Comparison of ENCODE assay signal across 32 cellular contexts in genomic region chr7:55285665-55286064, GRCh38.
DNase-seq lines count a peak whose midpoint lies in the region; FAIRE-seq and TF ChIP-seq lines count a peak whose summit lies in the region.
"Had no signal": no experiment of that assay in that cellular context is flagged by ENCODE, and none has a peak within 500 bp of the region (broad histone marks: within the 10 kb centered on the region; RNA-seq: fewer than 3 reads in every experiment).

No MANE protein-coding gene starts in this region.

- H3K4me3 ChIP-seq in HEK293 (ENCODE audit: low read depth, low read length) = no peak overlapping the region
- no peak overlapping the region for H3K4me3 ChIP-seq in astrocyte (ENCODE audit: insufficient read depth, low read depth, low read length)
- H3K4me3 ChIP-seq: A549; BLaER1; BLaER1 treated with 17β-estradiol and CSF1 and Interleukin-3, amounts not matched to agents 10 nM and 100 nM had no signal

- H3K9me3 ChIP-seq in HEK293 (ENCODE audit: control insufficient read depth, insufficient read depth, low read depth, low read length) (no peaks in the 10 kb centered on the region), astrocyte (ENCODE audit: insufficient read depth, low read depth, low read length) (no peaks in the 10 kb centered on the region)
- H3K9me3 ChIP-seq: A549; BE2C; BLaER1; BLaER1 treated with 17β-estradiol and CSF1 and Interleukin-3, amounts not matched to agents 10 nM and 100 nM; Caco-2 had no signal

- no peak overlapping the region for H3K4me3 Mint-ChIP-seq in astrocyte (ENCODE audit: unreplicated experiment)
- H3K4me3 Mint-ChIP-seq: B cell; CD14-positive monocyte; CD4-positive, alpha-beta memory T cell; CD4-positive, alpha-beta T cell; CD4-positive, CD25-positive, alpha-beta regulatory T cell; CD8-positive, alpha-beta memory T cell; CD8-positive, alpha-beta T cell had no signal

- FAIRE-seq in astrocyte (lab: Jason Lieb, UNC) = peak; percentile 66
- FAIRE-seq: A549, D721Med had no signal

- H3K27me3 Mint-ChIP-seq in astrocyte (ENCODE audit: low read depth, unreplicated experiment) = peaks cover 21% of the 10 kb centered on the region
- H3K27me3 Mint-ChIP-seq: CD4-positive, alpha-beta memory T cell; CD4-positive, alpha-beta T cell; CD4-positive, CD25-positive, alpha-beta regulatory T cell had no signal

- H3K27me3 ChIP-seq in astrocyte (ENCODE audit: insufficient read depth, low read length) = peaks cover 27% of the 10 kb centered on the region
- H3K27me3 ChIP-seq: BLaER1; BLaER1 treated with 17β-estradiol and CSF1 and Interleukin-3, amounts not matched to agents 10 nM and 100 nM had no signal

- TF ChIP-seq CTCF in HEK293 (tag by site-specific recombination; IDR thresholded peaks at IDR 0.05) (no peak), astrocyte (IDR thresholded peaks at IDR 0.05; ENCODE audit: insufficient read depth, low read depth, low read length) (no peak)

- no peaks in the 10 kb centered on the region for H3K79me2 ChIP-seq in astrocyte (ENCODE audit: insufficient read depth, low read length)

- CTCF ChIA-PET in HEK293 (lab: Yijun Ruan, JAX) = no interaction called here

- H3K27ac Mint-ChIP-seq in astrocyte (ENCODE audit: unreplicated experiment) = no peak overlapping the region
- H3K27ac Mint-ChIP-seq: B cell; CD14-positive monocyte; CD4-positive, alpha-beta memory T cell; CD4-positive, alpha-beta T cell; CD4-positive, CD25-positive, alpha-beta regulatory T cell; CD8-positive, alpha-beta memory T cell; CD8-positive, alpha-beta T cell had no signal

- POLR2A ChIA-PET in HEK293 (lab: Yijun Ruan, JAX) = no interaction called here

- no peak overlapping the region for H2AFZ ChIP-seq in astrocyte (ENCODE audit: low read depth, low read length)

- no peak overlapping the region for H3K4me2 ChIP-seq in astrocyte (ENCODE audit: low read length)
- H3K4me2 ChIP-seq: A549; BLaER1; BLaER1 treated with 17β-estradiol and CSF1 and Interleukin-3, amounts not matched to agents 10 nM and 100 nM had no signal

- H3K9me3 Mint-ChIP-seq in astrocyte (ENCODE audit: unreplicated experiment) = no peaks in the 10 kb centered on the region
- H3K9me3 Mint-ChIP-seq: CD14-positive monocyte; CD4-positive, alpha-beta memory T cell; CD4-positive, alpha-beta T cell; CD4-positive, CD25-positive, alpha-beta regulatory T cell; CD8-positive, alpha-beta memory T cell; CD8-positive, alpha-beta T cell had no signal

- DNase-seq in astrocyte (ENCODE audit: low read depth) (no peak), Ammon's horn (ENCODE audit: low spot score) (no peak), HuH-7.5 (ENCODE audit: low spot score) (no peak)
- DNase-seq: 8988T; ACHN; AML-193; BE2C; C1 segment of cervical spinal cord; Caco-2; Calu3; CD4-positive, alpha-beta memory T cell; CD4-positive, alpha-beta T cell; CD4-positive, CD25-positive, alpha-beta regulatory T cell; CD8-positive, alpha-beta memory T cell; CD8-positive, alpha-beta T cell; COR-L47; DMS 273 treated with DMSO at 0.1 percent for 48 hours; DMS153; DMS53; DMS79; DMS79 treated with DMSO at 0.1 percent for 48 hours; DND-41; EL had no signal

- H3K36me3 ChIP-seq in HEK293 (ENCODE audit: control insufficient read depth in 2 of 2, insufficient read depth in 1 of 2, low read length in 2 of 2) (no peaks in the 10 kb centered on the region), astrocyte (ENCODE audit: insufficient read depth, low read length) (no peaks in the 10 kb centered on the region)
- H3K36me3 ChIP-seq: BE2C; BLaER1; BLaER1 treated with 17β-estradiol and CSF1 and Interleukin-3, amounts not matched to agents 10 nM and 100 nM had no signal

- no peaks in the 10 kb centered on the region for H3K4me1 Mint-ChIP-seq in astrocyte (ENCODE audit: low read depth, unreplicated experiment)
- H3K4me1 Mint-ChIP-seq: B cell; CD14-positive monocyte; CD4-positive, CD25-positive, alpha-beta regulatory T cell had no signal

- H3K27ac ChIP-seq in HEK293 (ENCODE audit: extremely low read depth, low read depth, low read length) (no peak overlapping the region), astrocyte (ENCODE audit: low read depth, low read length) (no peak overlapping the region)
- H3K27ac ChIP-seq: 22Rv1; A549; BLaER1; BLaER1 treated with 17β-estradiol and CSF1 and Interleukin-3, amounts not matched to agents 10 nM and 100 nM; C4-2B had no signal

- H3K4me1 ChIP-seq in HEK293 (ENCODE audit: control insufficient read depth, insufficient read depth, low read length) (no peaks in the 10 kb centered on the region), astrocyte (ENCODE audit: insufficient read depth, low read length) (no peaks in the 10 kb centered on the region)
- H3K4me1 ChIP-seq: A549, BE2C, BLaER1, Caco-2 had no signal

- no peaks in the 10 kb centered on the region for H4K20me1 ChIP-seq in astrocyte (ENCODE audit: insufficient read depth, low read length)
- H4K20me1 ChIP-seq: BLaER1; BLaER1 treated with 17β-estradiol and CSF1 and Interleukin-3, amounts not matched to agents 10 nM and 100 nM had no signal

- no peaks in the 10 kb centered on the region for H3K36me3 Mint-ChIP-seq in astrocyte (ENCODE audit: low read depth, unreplicated experiment)
- H3K36me3 Mint-ChIP-seq: CD14-positive monocyte; CD4-positive, alpha-beta memory T cell; CD4-positive, CD25-positive, alpha-beta regulatory T cell; CD8-positive, alpha-beta memory T cell; CD8-positive, alpha-beta T cell had no signal

- H3K9ac ChIP-seq in astrocyte (ENCODE audit: low read length) = no peak overlapping the region
- H3K9ac ChIP-seq: BLaER1; BLaER1 treated with 17β-estradiol and CSF1 and Interleukin-3, amounts not matched to agents 10 nM and 100 nM had no signal

TF ChIP-seq in HEK293, 187 proteins besides CTCF, POLR2A, EP300 and RAD21:
- TF ChIP-seq ZNF157 (tag by site-specific recombination; IDR thresholded peaks at IDR 0.05) = peak; percentile 90
- no peak for TF ChIP-seq ZNF404 (tag by site-specific recombination; IDR thresholded peaks at IDR 0.05)
- no peak for TF ChIP-seq ZBTB17 (tag by site-specific recombination; IDR thresholded peaks at IDR 0.05)
